In the genomic region with DNA sequence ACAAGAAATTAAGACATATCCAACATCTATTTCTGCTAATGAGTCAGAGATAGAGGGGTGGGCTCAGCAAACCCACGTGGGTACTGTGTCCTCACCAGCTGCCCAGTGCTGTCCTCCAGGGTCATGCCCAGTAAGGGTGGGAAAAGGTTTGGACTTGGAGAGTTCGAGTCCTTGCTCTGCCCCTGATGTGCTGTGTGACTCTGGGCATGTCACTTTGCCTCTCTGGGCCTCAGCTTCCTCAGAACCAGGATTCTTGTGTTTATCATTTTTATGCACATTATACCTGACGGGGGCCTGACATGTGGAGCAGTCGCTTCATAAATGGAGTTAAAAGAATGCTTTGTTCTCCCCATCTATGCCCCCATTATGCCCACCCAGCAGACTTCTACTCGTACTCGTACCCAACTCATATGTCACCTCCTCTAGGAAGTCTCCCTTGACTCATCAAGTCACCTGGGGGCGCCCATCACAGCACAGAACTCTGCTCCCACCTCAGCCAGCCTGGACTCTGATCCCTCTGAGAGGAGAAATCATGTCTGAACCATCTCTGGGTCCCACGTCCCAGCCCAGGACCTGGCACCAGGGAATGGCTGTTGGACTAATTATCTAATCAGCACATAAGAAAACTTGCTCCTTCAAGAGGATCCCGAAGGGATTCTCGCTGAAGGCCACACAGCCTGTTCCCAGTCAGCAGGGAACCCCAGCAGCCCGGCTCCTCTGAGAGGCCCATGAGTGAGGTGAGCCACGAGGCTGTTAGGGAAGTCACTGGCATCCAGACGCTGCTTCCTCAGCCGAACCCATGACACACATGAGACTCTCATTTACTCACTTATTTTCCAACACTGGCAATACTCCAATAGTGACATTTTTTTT, we compare ENCODE assay signal across 12 cellular contexts. TPM values are rescaled to one million over a fixed set of nuclear protein-coding genes. Genes with fewer than 3 reads are reported as not detected.
DNase-seq lines count a peak whose midpoint lies in the region; ATAC-seq and TF ChIP-seq lines count a peak whose summit lies in the region.
"Had no signal": no experiment of that assay in that cellular context is flagged by ENCODE, and none has a peak within 500 bp of the region (broad histone marks: within the 10 kb centered on the region; RNA-seq: fewer than 3 reads in every experiment).

No MANE protein-coding gene starts in this region.

- TF ChIP-seq CTCF in CD14-positive monocyte (IDR thresholded peaks at IDR 0.05), result no peak

- intact Hi-C loops in sciatic nerve (cut with DNase I), result no loop called here
- intact Hi-C loops in CD14-positive monocyte (cut with micrococcal nuclease), result no loop called here

- no peak overlapping the region for H3K27ac Mint-ChIP-seq in CD14-positive monocyte
- H3K27ac Mint-ChIP-seq: CD4-positive, alpha-beta T cell had no signal

- H3K4me3 Mint-ChIP-seq in CD14-positive monocyte, result no peak overlapping the region
- H3K4me3 Mint-ChIP-seq: CD4-positive, alpha-beta T cell; central memory CD8-positive, alpha-beta T cell had no signal

- H3K27me3 Mint-ChIP-seq in CD14-positive monocyte (ENCODE audit: low read depth in 3 of 3), result peaks cover 6 to 14% (median 14%) of the 10 kb centered on the region in 3 donors
- H3K27me3 Mint-ChIP-seq: CD4-positive, alpha-beta T cell had no signal

- DNase-seq in ELR (ENCODE audit: low read depth) (peak; percentile 48), RPMI8226 (peak; percentile 15), fibroblast of peridontal ligament (ENCODE audit: extremely low read depth) (peak; percentile 39), sciatic nerve (ENCODE audit: low spot score) (no peak), NCI-H524 (lab: John Stamatoyannopoulos, UW) (no peak), CD14-positive monocyte (ENCODE audit: low spot score) (no peak), DMS79 (lab: John Stamatoyannopoulos, UW) (no peak)
- DNase-seq: activated naive CD4-positive, alpha-beta T cell treated with anti-CD3 and anti-CD28 coated beads, Interleukin-2, amount 50 U/mL, for 16 hours; CD4-positive, alpha-beta T cell; NCI-H2081 treated with DMSO at 0.1 percent for 48 hours had no signal

- ATAC-seq in sciatic nerve, result peak; percentile 85
- ATAC-seq in HG03469 (IDR thresholded peaks at IDR 0.05; ENCODE audit: unreplicated experiment), result no peak

- H3K36me3 Mint-ChIP-seq in CD14-positive monocyte, result no peaks in the 10 kb centered on the region

- peaks cover 3% of the 10 kb centered on the region for H3K4me1 Mint-ChIP-seq in CD14-positive monocyte
- H3K4me1 Mint-ChIP-seq: central memory CD8-positive, alpha-beta T cell had no signal

- no peaks in the 10 kb centered on the region for H3K9me3 Mint-ChIP-seq in CD14-positive monocyte
- H3K9me3 Mint-ChIP-seq: CD4-positive, alpha-beta T cell; central memory CD8-positive, alpha-beta T cell had no signal

RNA-seq across cellular contexts. Expression of a gene that starts 38.7 kb away (rescaled TPM):
- total RNA-seq in sciatic nerve, result 48.8 TPM
- not detected for polyA plus RNA-seq in CD14-positive monocyte

Comparison
In these comparisons a context has a peak if more than half of its experiments do, and no peak if none do; other contexts are left out.
1. DNase-seq: peak in ELR (single experiment), RPMI8226 (single experiment) and fibroblast of peridontal ligament (single experiment); none in sciatic nerve (single experiment), NCI-H524 (0 of 2), CD14-positive monocyte (single experiment) and DMS79 (single experiment).